15 cellular contexts compared by ENCODE assay signal in the genomic region with DNA sequence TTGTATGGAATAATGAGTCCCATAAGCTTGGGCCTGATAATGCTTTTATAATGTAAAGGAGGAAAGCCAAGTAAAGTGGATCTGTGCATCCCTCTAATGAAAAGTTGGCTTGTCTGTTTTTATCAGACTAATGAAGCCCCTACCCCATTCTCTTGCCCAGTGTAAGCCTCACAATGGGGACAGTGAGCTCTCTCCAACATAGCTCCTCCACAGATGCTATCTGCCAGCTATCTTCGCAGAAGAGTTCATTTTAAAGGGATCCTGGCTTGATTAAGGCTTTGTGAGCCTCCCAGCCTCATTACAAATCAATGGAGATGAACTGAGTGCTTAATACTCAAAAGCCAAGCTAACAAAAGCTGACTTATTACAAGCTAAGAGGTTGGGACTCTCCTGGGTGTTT.
DNase-seq lines count a peak whose midpoint lies in the region; ATAC-seq and TF ChIP-seq lines count a peak whose summit lies in the region.
"Had no signal": no experiment of that assay in that cellular context is flagged by ENCODE, and none has a peak within 500 bp of the region (broad histone marks: within the 10 kb centered on the region; RNA-seq: fewer than 3 reads in every experiment).

No MANE protein-coding gene starts in this region.

- H3F3A ChIP-seq in GM23338 (replicated peaks; ENCODE audit: low read depth) (no peaks in the 10 kb centered on the region), neural progenitor cell (ENCODE audit: low read depth) (peaks cover 20% of the 10 kb centered on the region)

- H3K9me3 ChIP-seq in neural progenitor cell (ENCODE audit: low read depth) (no peaks in the 10 kb centered on the region), Karpas-422 (ENCODE audit: low read length) (no peaks in the 10 kb centered on the region)
- H3K9me3 ChIP-seq: BE2C had no signal

- H2AFZ ChIP-seq in GM23338 (peak overlapping the region; percentile 84; the same call in 1 of the 2 replicates), neural progenitor cell (replicated peaks) (no peak overlapping the region), Karpas-422 (ENCODE audit: low read length) (no peak overlapping the region)

- H3K9me2 ChIP-seq in GM23338 (ENCODE audit: insufficient read depth) (peaks cover 3% of the 10 kb centered on the region; the same call in 1 of the 2 replicates), Karpas-422 (replicated peaks; ENCODE audit: insufficient read depth, low read length) (no peaks in the 10 kb centered on the region; the same call in 1 of the 2 replicates)

- peaks cover 15% of the 10 kb centered on the region; the same call in 2 of the 3 replicates for H3K4me1 Mint-ChIP-seq in GM23338
- peaks cover 9% of the 10 kb centered on the region for H3K4me1 Mint-ChIP-seq in brain
- H3K4me1 Mint-ChIP-seq in neural progenitor cell = peaks cover 7% of the 10 kb centered on the region
- H3K4me1 Mint-ChIP-seq: CD4-positive, CD25-positive, alpha-beta regulatory T cell; CD8-positive, alpha-beta memory T cell had no signal

- DNase-seq in DMS79 (lab: John Stamatoyannopoulos, UW) (peak; percentile 27), GM23338 (ENCODE audit: low spot score) (no peak), neural progenitor cell (ENCODE audit: low spot score) (peak; percentile 66), Karpas-422 (no peak), caudate nucleus (lab: John Stamatoyannopoulos, UW) (no peak), head of caudate nucleus (no peak)
- DNase-seq: ACHN; BE2C; C1 segment of cervical spinal cord; CD4-positive, CD25-positive, alpha-beta regulatory T cell; CD8-positive, alpha-beta memory T cell; COR-L47; GF-D8; HCEC 1CT had no signal

- H3K27ac Mint-ChIP-seq in GM23338 = no peak overlapping the region
- H3K27ac Mint-ChIP-seq in brain = peak overlapping the region in 3 of 5 experiments; percentile 29 to 95 (median 84)
- no peak overlapping the region for H3K27ac Mint-ChIP-seq in neural progenitor cell
- H3K27ac Mint-ChIP-seq: CD4-positive, CD25-positive, alpha-beta regulatory T cell; CD8-positive, alpha-beta memory T cell had no signal

- H3K36me3 ChIP-seq in GM23338 (ENCODE audit: insufficient read depth) (no peaks in the 10 kb centered on the region), neural progenitor cell (no peaks in the 10 kb centered on the region), Karpas-422 (ENCODE audit: insufficient read depth, low read length) (no peaks in the 10 kb centered on the region)
- H3K36me3 ChIP-seq: BE2C had no signal

- ATAC-seq in GM23338 = peak; percentile 37; the same call in 2 of the 3 replicates

- no peak overlapping the region for H3K4me3 Mint-ChIP-seq in GM23338
- H3K4me3 Mint-ChIP-seq in brain = peak overlapping the region in 1 of 5 experiments; percentile 72
- no peak overlapping the region for H3K4me3 Mint-ChIP-seq in neural progenitor cell
- H3K4me3 Mint-ChIP-seq: CD4-positive, CD25-positive, alpha-beta regulatory T cell; CD8-positive, alpha-beta memory T cell had no signal

- H3K4me1 ChIP-seq in GM23338 (ENCODE audit: insufficient read depth) (peaks cover 11% of the 10 kb centered on the region; the same call in 1 of the 2 replicates), neural progenitor cell (peaks cover 28% of the 10 kb centered on the region), Karpas-422 (ENCODE audit: low read length) (no peaks in the 10 kb centered on the region)
- H3K4me1 ChIP-seq: BE2C had no signal

- H3K27me3 ChIP-seq in GM23338 (ENCODE audit: insufficient read depth) (no peaks in the 10 kb centered on the region), neural progenitor cell (no peaks in the 10 kb centered on the region), Karpas-422 (ENCODE audit: low read length) (no peaks in the 10 kb centered on the region)
- H3K27me3 ChIP-seq: BE2C had no signal

- H3K36me3 Mint-ChIP-seq in GM23338 (ENCODE audit: low read depth) (no peaks in the 10 kb centered on the region), brain (no peaks in the 10 kb centered on the region), neural progenitor cell (no peaks in the 10 kb centered on the region)
- H3K36me3 Mint-ChIP-seq: CD4-positive, CD25-positive, alpha-beta regulatory T cell; CD8-positive, alpha-beta memory T cell had no signal

- TF ChIP-seq CTCF in GM23338 (conservative IDR thresholded peaks at IDR 0.05; ENCODE audit: low read depth in 2 of 2) = no peak
- TF ChIP-seq CTCF in brain (conservative IDR thresholded peaks at IDR 0.05) = no peak
- no peak for TF ChIP-seq CTCF in neural progenitor cell (IDR thresholded peaks at IDR 0.05)

- H4K20me1 ChIP-seq in GM23338 (replicated peaks; ENCODE audit: insufficient read depth) = no peaks in the 10 kb centered on the region
- no peaks in the 10 kb centered on the region for H4K20me1 ChIP-seq in neural progenitor cell (ENCODE audit: low read depth)
- no peaks in the 10 kb centered on the region for H4K20me1 ChIP-seq in Karpas-422 (ENCODE audit: insufficient read depth, low read depth, low read length)

- H3K4me3 ChIP-seq in GM23338 (no peak overlapping the region), neural progenitor cell (peak overlapping the region; percentile 11), Karpas-422 (ENCODE audit: low read length) (no peak overlapping the region)

- intact Hi-C loops in head of caudate nucleus (cut with DNase I) = no loop called here

- H3K27me3 Mint-ChIP-seq in GM23338 (ENCODE audit: insufficient read depth, low read depth, poor library complexity) (no peaks in the 10 kb centered on the region), brain (no peaks in the 10 kb centered on the region), neural progenitor cell (ENCODE audit: insufficient read depth, low read depth) (peaks cover 6% of the 10 kb centered on the region)
- H3K27me3 Mint-ChIP-seq: CD4-positive, CD25-positive, alpha-beta regulatory T cell; CD8-positive, alpha-beta memory T cell had no signal

- H3K9ac ChIP-seq in neural progenitor cell (no peak overlapping the region), Karpas-422 (ENCODE audit: low read length) (no peak overlapping the region)

- H3K9me3 Mint-ChIP-seq in GM23338 (no peaks in the 10 kb centered on the region), brain (no peaks in the 10 kb centered on the region), neural progenitor cell (no peaks in the 10 kb centered on the region)

- H3K4me2 ChIP-seq in GM23338 (no peak overlapping the region), neural progenitor cell (peak overlapping the region; percentile 61), Karpas-422 (ENCODE audit: low read depth, low read length, poor library complexity, severe bottlenecking) (no peak overlapping the region)

- no peaks in the 10 kb centered on the region for H3K79me2 ChIP-seq in GM23338 (replicated peaks; ENCODE audit: insufficient read depth)
- no peaks in the 10 kb centered on the region for H3K79me2 ChIP-seq in neural progenitor cell (ENCODE audit: low read depth)
- H3K79me2 ChIP-seq in Karpas-422 (ENCODE audit: low read length) = no peaks in the 10 kb centered on the region

- H3K27ac ChIP-seq in GM23338 (ENCODE audit: low read depth) (no peak overlapping the region), neural progenitor cell (peak overlapping the region; percentile 84), Karpas-422 (ENCODE audit: low read length) (no peak overlapping the region), caudate nucleus (ENCODE audit: low read depth, low read length) (no peak overlapping the region)

TF ChIP-seq in GM23338, 12 proteins besides CTCF, POLR2A, EP300 and RAD21 (continues in another document):
- TF ChIP-seq POLR2AphosphoS5 (IDR thresholded peaks at IDR 0.05; ENCODE audit: low read depth) (no peak), ZNF114 (CRISPR knock-in tag; IDR thresholded peaks at IDR 0.05) (no peak), ZNF331 (CRISPR knock-in tag; IDR thresholded peaks at IDR 0.05; ENCODE audit: low read depth) (no peak), STAT1 (IDR thresholded peaks at IDR 0.05; ENCODE audit: unreplicated experiment) (no peak)
- TF ChIP-seq, protein P1, sequence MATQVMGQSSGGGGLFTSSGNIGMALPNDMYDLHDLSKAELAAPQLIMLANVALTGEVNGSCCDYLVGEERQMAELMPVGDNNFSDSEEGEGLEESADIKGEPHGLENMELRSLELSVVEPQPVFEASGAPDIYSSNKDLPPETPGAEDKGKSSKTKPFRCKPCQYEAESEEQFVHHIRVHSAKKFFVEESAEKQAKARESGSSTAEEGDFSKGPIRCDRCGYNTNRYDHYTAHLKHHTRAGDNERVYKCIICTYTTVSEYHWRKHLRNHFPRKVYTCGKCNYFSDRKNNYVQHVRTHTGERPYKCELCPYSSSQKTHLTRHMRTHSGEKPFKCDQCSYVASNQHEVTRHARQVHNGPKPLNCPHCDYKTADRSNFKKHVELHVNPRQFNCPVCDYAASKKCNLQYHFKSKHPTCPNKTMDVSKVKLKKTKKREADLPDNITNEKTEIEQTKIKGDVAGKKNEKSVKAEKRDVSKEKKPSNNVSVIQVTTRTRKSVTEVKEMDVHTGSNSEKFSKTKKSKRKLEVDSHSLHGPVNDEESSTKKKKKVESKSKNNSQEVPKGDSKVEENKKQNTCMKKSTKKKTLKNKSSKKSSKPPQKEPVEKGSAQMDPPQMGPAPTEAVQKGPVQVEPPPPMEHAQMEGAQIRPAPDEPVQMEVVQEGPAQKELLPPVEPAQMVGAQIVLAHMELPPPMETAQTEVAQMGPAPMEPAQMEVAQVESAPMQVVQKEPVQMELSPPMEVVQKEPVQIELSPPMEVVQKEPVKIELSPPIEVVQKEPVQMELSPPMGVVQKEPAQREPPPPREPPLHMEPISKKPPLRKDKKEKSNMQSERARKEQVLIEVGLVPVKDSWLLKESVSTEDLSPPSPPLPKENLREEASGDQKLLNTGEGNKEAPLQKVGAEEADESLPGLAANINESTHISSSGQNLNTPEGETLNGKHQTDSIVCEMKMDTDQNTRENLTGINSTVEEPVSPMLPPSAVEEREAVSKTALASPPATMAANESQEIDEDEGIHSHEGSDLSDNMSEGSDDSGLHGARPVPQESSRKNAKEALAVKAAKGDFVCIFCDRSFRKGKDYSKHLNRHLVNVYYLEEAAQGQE (IDR thresholded peaks at IDR 0.05; ENCODE audit: unreplicated experiment) = no peak

Comparison
In these comparisons a context has a peak if more than half of its experiments do, and no peak if none do; other contexts are left out.
1. DNase-seq: peak in DMS79 (single experiment) and neural progenitor cell (single experiment); none in GM23338 (single experiment), Karpas-422 (single experiment), caudate nucleus (0 of 61) and head of caudate nucleus (0 of 42).
2. H3K27ac Mint-ChIP-seq: peak in brain (3 of 5); none in GM23338 (single experiment) and neural progenitor cell (single experiment).